ENCODE assay signal across 9 cellular contexts in the genomic region with DNA sequence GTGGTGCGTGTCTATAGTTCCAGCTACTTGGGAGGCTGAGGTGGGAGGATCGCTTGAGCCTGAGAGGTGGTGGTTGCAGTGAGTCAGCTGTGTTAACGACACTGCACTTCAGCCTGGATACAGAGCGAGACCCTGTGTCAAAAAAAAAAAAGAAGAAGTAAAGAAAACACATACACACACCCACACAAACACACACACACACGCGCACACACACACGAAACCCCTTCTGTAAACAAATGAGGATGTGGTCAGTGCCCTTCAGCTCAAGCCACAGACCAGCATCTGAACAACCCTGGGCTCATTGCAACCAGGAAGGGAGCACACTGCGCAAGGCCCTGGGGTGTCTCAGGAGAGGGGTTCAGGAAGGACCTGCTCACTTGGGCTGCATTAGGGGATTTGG. TPM values are rescaled to one million over a fixed set of nuclear protein-coding genes. Genes with fewer than 3 reads are reported as not detected.
DNase-seq lines count a peak whose midpoint lies in the region; ATAC-seq lines count a peak whose summit lies in the region.
"Had no signal": no experiment of that assay in that cellular context is flagged by ENCODE, and none has a peak within 500 bp of the region (broad histone marks: within the 10 kb centered on the region; RNA-seq: fewer than 3 reads in every experiment).

No MANE protein-coding gene starts in this region.

- ATAC-seq in GM18508 (IDR thresholded peaks at IDR 0.05; ENCODE audit: insufficient read depth, unreplicated experiment) (peak; percentile 38), GM21619 (IDR thresholded peaks at IDR 0.05; ENCODE audit: unreplicated experiment) (peak; percentile 36), left lobe of liver (peak; percentile 31)

- POLR2A ChIA-PET in CD4-positive, alpha-beta memory T cell (lab: Charles Lee; ENCODE audit: partially characterized antibody): no interaction called here

- DNase-seq in left lobe of liver (ENCODE audit: low spot score): no peak
- DNase-seq in stimulated activated CD4-positive, alpha-beta T cell treated with anti-CD3 and anti-CD28 coated beads, Interleukin-2, amount 100 ng/mL, for 24 hours: no peak
- DNase-seq in CD4-positive, alpha-beta memory T cell: no peak
- DNase-seq in activated naive CD4-positive, alpha-beta T cell treated with anti-CD3 and anti-CD28 coated beads, Interleukin-2, amount 10 ng/mL, durations not matched to agents 7 days and 5 days: no peak
- DNase-seq in activated naive CD4-positive, alpha-beta T cell treated with anti-CD3 and anti-CD28 coated beads, Interleukin-2, amount 50 U/mL, for 16 hours: no peak
- DNase-seq: psoas muscle had no signal

- peak overlapping the region in 3 of 4 donors; percentile 27 to 81 (median 72) for H3K4me3 Mint-ChIP-seq in IgD-negative memory B cell
- H3K4me3 Mint-ChIP-seq in CD4-positive, alpha-beta memory T cell: peak overlapping the region in 1 of 8 donors; percentile 80
- no peak overlapping the region for H3K4me3 Mint-ChIP-seq in activated naive CD4-positive, alpha-beta T cell treated with anti-CD3 and anti-CD28 coated beads, Interleukin-2, amount 10 ng/mL, durations not matched to agents 7 days and 5 days

- H3K4me1 ChIP-seq in CD4-positive, alpha-beta memory T cell (ENCODE audit: insufficient read depth, low read length): peaks cover 29% of the 10 kb centered on the region

- CTCF ChIA-PET in CD4-positive, alpha-beta memory T cell (lab: Charles Lee; ENCODE audit: partially characterized antibody): interaction anchor here (1.2 kb wide), 1 partner anchor 10 kb away, joined by 4 read pairs; no protein-coding TSS in a partner anchor
- CTCF ChIA-PET in activated naive CD4-positive, alpha-beta T cell treated with anti-CD3 and anti-CD28 coated beads, Interleukin-2, amount 10 ng/mL, durations not matched to agents 7 days and 5 days (lab: Charles Lee): no interaction called here

- peaks cover 18 to 20% (median 19%) of the 10 kb centered on the region in 3 donors for H3K4me1 Mint-ChIP-seq in IgD-negative memory B cell
- H3K4me1 Mint-ChIP-seq in CD4-positive, alpha-beta memory T cell: peaks cover 19 to 33% (median 24%) of the 10 kb centered on the region in 4 donors
- peaks cover 28% of the 10 kb centered on the region for H3K4me1 Mint-ChIP-seq in activated naive CD4-positive, alpha-beta T cell treated with anti-CD3 and anti-CD28 coated beads, Interleukin-2, amount 10 ng/mL, durations not matched to agents 7 days and 5 days

- peaks cover 15% of the 10 kb centered on the region for H3K27me3 Mint-ChIP-seq in IgD-negative memory B cell
- H3K27me3 Mint-ChIP-seq in CD4-positive, alpha-beta memory T cell: peaks cover 2 to 24% of the 10 kb centered on the region in 2 donors
- peaks cover 72% of the 10 kb centered on the region for H3K27me3 Mint-ChIP-seq in activated naive CD4-positive, alpha-beta T cell treated with anti-CD3 and anti-CD28 coated beads, Interleukin-2, amount 10 ng/mL, durations not matched to agents 7 days and 5 days

- peaks cover 2% of the 10 kb centered on the region for H3K36me3 Mint-ChIP-seq in IgD-negative memory B cell
- no peaks in the 10 kb centered on the region for H3K36me3 Mint-ChIP-seq in CD4-positive, alpha-beta memory T cell
- H3K36me3 Mint-ChIP-seq in activated naive CD4-positive, alpha-beta T cell treated with anti-CD3 and anti-CD28 coated beads, Interleukin-2, amount 10 ng/mL, durations not matched to agents 7 days and 5 days: no peaks in the 10 kb centered on the region

- no peaks in the 10 kb centered on the region for H3K9me3 ChIP-seq in CD4-positive, alpha-beta memory T cell (ENCODE audit: control insufficient read depth in 1 of 2, low read length in 2 of 2)
- H3K9me3 ChIP-seq: psoas muscle had no signal

- no peaks in the 10 kb centered on the region for H3K36me3 ChIP-seq in CD4-positive, alpha-beta memory T cell (ENCODE audit: insufficient read depth, low read length)

- peak overlapping the region in 2 of 3 donors; percentile 84 to 88 for H3K27ac Mint-ChIP-seq in IgD-negative memory B cell
- H3K27ac Mint-ChIP-seq in CD4-positive, alpha-beta memory T cell: no peak overlapping the region
- H3K27ac Mint-ChIP-seq in activated naive CD4-positive, alpha-beta T cell treated with anti-CD3 and anti-CD28 coated beads, Interleukin-2, amount 10 ng/mL, durations not matched to agents 7 days and 5 days: no peak overlapping the region

- H3K27ac ChIP-seq in CD4-positive, alpha-beta memory T cell (ENCODE audit: low read depth, low read length): no peak overlapping the region

- H3K9me3 Mint-ChIP-seq in IgD-negative memory B cell: no peaks in the 10 kb centered on the region
- H3K9me3 Mint-ChIP-seq in CD4-positive, alpha-beta memory T cell: no peaks in the 10 kb centered on the region
- no peaks in the 10 kb centered on the region for H3K9me3 Mint-ChIP-seq in activated naive CD4-positive, alpha-beta T cell treated with anti-CD3 and anti-CD28 coated beads, Interleukin-2, amount 10 ng/mL, durations not matched to agents 7 days and 5 days

- no peak overlapping the region for H3K4me3 ChIP-seq in CD4-positive, alpha-beta memory T cell (ENCODE audit: low read length in 2 of 2)

- no peaks in the 10 kb centered on the region for H3K27me3 ChIP-seq in CD4-positive, alpha-beta memory T cell (ENCODE audit: insufficient read depth, low read length)

- intact Hi-C loops in CD4-positive, alpha-beta memory T cell (cut with micrococcal nuclease): no loop called here

RNA-seq across cellular contexts. Expression of gene KCNF1, which starts 47.9 kb away (rescaled TPM):
- polyA plus RNA-seq in IgD-negative memory B cell: not detected
- total RNA-seq in left lobe of liver: not detected
- not detected for total RNA-seq in CD4-positive, alpha-beta memory T cell
- polyA plus RNA-seq in CD4-positive, alpha-beta memory T cell: not detected
- total RNA-seq: psoas muscle had no signal

RNA-seq across cellular contexts. Expression of gene PDIA6, which starts 51.3 kb away (rescaled TPM):
- polyA plus RNA-seq in IgD-negative memory B cell: 135 TPM
- 225 TPM for total RNA-seq in left lobe of liver
- 10 to 100 TPM; 75.9 to 84.7 TPM for total RNA-seq in CD4-positive, alpha-beta memory T cell
- 100 to 1,000 TPM; 140 to 273 TPM for polyA plus RNA-seq in CD4-positive, alpha-beta memory T cell

Comparison
In these comparisons a context has a peak if more than half of its experiments do, and no peak if none do; other contexts are left out.
1. H3K27ac Mint-ChIP-seq: peak in IgD-negative memory B cell (2 of 3); none in CD4-positive, alpha-beta memory T cell (0 of 7) and activated naive CD4-positive, alpha-beta T cell treated with anti-CD3 and anti-CD28 coated beads, Interleukin-2, amount 10 ng/mL, durations not matched to agents 7 days and 5 days (single experiment).
2. Peak in every context shown above with its lines, with median percentiles within 50 percentile points of each other: ATAC-seq.